In genomic region chr9:94714494-94714893, GRCh38 we compare ENCODE assay signal across 22 cellular contexts. TPM values are rescaled to one million over a fixed set of nuclear protein-coding genes. Genes with fewer than 3 reads are reported as not detected.
DNase-seq lines count a peak whose midpoint lies in the region; ATAC-seq and TF ChIP-seq lines count a peak whose summit lies in the region.
"Had no signal": no experiment of that assay in that cellular context is flagged by ENCODE, and none has a peak within 500 bp of the region (broad histone marks: within the 10 kb centered on the region; RNA-seq: fewer than 3 reads in every experiment).

No MANE protein-coding gene starts in this region.

- TF ChIP-seq CTCF in type B pancreatic cell (conservative IDR thresholded peaks at IDR 0.05) = no peak

- no peak overlapping the region for H3K27ac Mint-ChIP-seq in type B pancreatic cell
- H3K27ac Mint-ChIP-seq: CD14-positive monocyte, IgD-negative memory B cell had no signal

- DNase-seq in EH (ENCODE audit: low read depth) (peak; percentile 64), amniotic epithelial cell (ENCODE audit: low read depth) (peak; percentile 4), hepatic stellate cell (ENCODE audit: low spot score) (peak; percentile 35), DMS79 (lab: John Stamatoyannopoulos, UW) (no peak), A172 (ENCODE audit: low spot score) (no peak), type B pancreatic cell (ENCODE audit: extremely low spot score, unreplicated experiment) (no peak)
- DNase-seq: BE2C, Calu3, HCEC 1CT, NCI-H1048, NCI-H1417, NCI-H1694, NCI-H2081, NCI-H2227 treated with DMSO at 0.1 percent for 48 hours, NCI-H526 treated with DMSO at 0.1 percent for 48 hours, Right ventricle myocardium superior, RPMI8226 had no signal

- H3K36me3 Mint-ChIP-seq in type B pancreatic cell = no peaks in the 10 kb centered on the region
- H3K36me3 Mint-ChIP-seq: CD14-positive monocyte, IgD-negative memory B cell had no signal

- peaks cover 8% of the 10 kb centered on the region for H3K27me3 Mint-ChIP-seq in type B pancreatic cell

- H3K4me1 Mint-ChIP-seq in type B pancreatic cell (ENCODE audit: unreplicated experiment) = no peaks in the 10 kb centered on the region
- H3K4me1 Mint-ChIP-seq: CD14-positive monocyte, IgD-negative memory B cell had no signal

- no peak for ATAC-seq in GM21529 (IDR thresholded peaks at IDR 0.05; ENCODE audit: unreplicated experiment)
- ATAC-seq: A549, GM12878 had no signal

- no peaks in the 10 kb centered on the region for H3K9me3 Mint-ChIP-seq in type B pancreatic cell

- H3K4me3 Mint-ChIP-seq in type B pancreatic cell = no peak overlapping the region
- H3K4me3 Mint-ChIP-seq: CD14-positive monocyte, IgD-negative memory B cell had no signal

RNA-seq across cellular contexts. Expression of gene AOPEP, which starts 12.0 kb away (rescaled TPM):
- total RNA-seq in A172 (2014; rRNA removed; shearing (Covaris generic)) = 31.0 and 41.0 TPM in 2 replicates
- total RNA-seq in type B pancreatic cell (ENCODE audit: low replicate concordance) = 56.8 and 89.3 TPM in 2 replicates

Comparison
In these comparisons a context has a peak if more than half of its experiments do, and no peak if none do; other contexts are left out.
1. DNase-seq: peak in EH (single experiment), amniotic epithelial cell (single experiment) and hepatic stellate cell (single experiment); none in DMS79 (single experiment), A172 (single experiment) and type B pancreatic cell (single experiment).